In genomic region chr1:41811051-41811795, GRCh38 we compare ENCODE assay signal across 7 cellular contexts.
A peak's percentile ranks its signal among the peaks of the same experiment; 100 is the strongest.
DNase-seq lines count a peak whose midpoint lies in the region; ATAC-seq, FAIRE-seq and TF ChIP-seq lines count a peak whose summit lies in the region.

No MANE protein-coding gene starts in this region.

- FAIRE-seq in HepG2 (lab: Jason Lieb, UNC) = no peak

- H3K27ac ChIP-seq in brain microvascular endothelial cell (peak overlapping the region; percentile 99), HepG2 (ENCODE audit: extremely low read length, insufficient read depth, low read length) (no peak overlapping the region)

- peak overlapping the region; percentile 9 for H3K4me3 Mint-ChIP-seq in T-helper 2 cell treated with Interferon-gamma antibody and Interleukin-4, amounts not matched to agents 5 μg/mL and 100 μg/mL, for 36 hours

- TF ChIP-seq EP300 in HepG2 (IDR thresholded peaks at IDR 0.05; ENCODE audit: low read depth in 2 of 2, low read length in 2 of 2) (no peak), HepG2 (CRISPR knock-in tag; IDR thresholded peaks at IDR 0.05; ENCODE audit: borderline replicate concordance) (no peak)

- BruUV-seq in HepG2 (replicated peaks; lab: Mats Ljungman, UMichigan) = no TSS peak

- no peak overlapping the region for H3K4me3 ChIP-seq in brain microvascular endothelial cell (ENCODE audit: low read depth, low read length)
- no peak overlapping the region for H3K4me3 ChIP-seq in HepG2 (replicated peaks in 1 of 3; ENCODE audit: insufficient read depth in 1 of 3, low read depth in 2 of 3, low read length in 3 of 3)

- TF ChIP-seq CTCF in brain microvascular endothelial cell (IDR thresholded peaks at IDR 0.05; ENCODE audit: low read depth, low read length, missing control alignments) (peak; percentile 23), HepG2 (CRISPR knock-in tag; IDR thresholded peaks at IDR 0.05) (no peak)

- intact Hi-C loops in HepG2 (cut with micrococcal nuclease; ENCODE audit: unreplicated experiment) = no loop called here

- no peak for TF ChIP-seq RAD21 in HepG2 (CRISPR knock-in tag; IDR thresholded peaks at IDR 0.05)

- H3K36me3 ChIP-seq in brain microvascular endothelial cell (replicated peaks) (no peaks in the 10 kb centered on the region), HepG2 (replicated peaks in 1 of 2; ENCODE audit: control insufficient read depth in 1 of 2, insufficient read depth in 2 of 2, low read length in 2 of 2) (no peaks in the 10 kb centered on the region)

- 0 out of 2 replicates have a peak, but pooled peaks cover 3% of the 10 kb centered on the region for H4K20me1 ChIP-seq in HepG2 (ENCODE audit: insufficient read depth, low read length)

- H3K27ac Mint-ChIP-seq in T-helper 2 cell treated with Interferon-gamma antibody and Interleukin-4, amounts not matched to agents 5 μg/mL and 100 μg/mL, for 36 hours = peak overlapping the region; percentile 51

- DNase-seq in HCEC 1CT (peak; percentile 28), brain microvascular endothelial cell (peak; percentile 87), HepG2 (ENCODE audit: low spot score) (no peak), NCI-H2196 (lab: John Stamatoyannopoulos, UW; ENCODE audit: unreplicated experiment) (no peak)
- peak; percentile 59 for DNase-seq in T-helper 2 cell treated with Interferon-gamma antibody and Interleukin-4, amounts not matched to agents 5 μg/mL and 100 μg/mL, for 36 hours (ENCODE audit: low spot score)
- peak; percentile 70 for DNase-seq in stimulated activated CD8-positive, alpha-beta memory T cell treated with anti-CD3 and anti-CD28 coated beads, Interleukin-4, amount 100 ng/mL, for 48 hours

- no peaks in the 10 kb centered on the region for H3K79me2 ChIP-seq in HepG2 (ENCODE audit: insufficient read depth, low read length)

- no peak for ATAC-seq in HepG2
- ATAC-seq in HG02763 (IDR thresholded peaks at IDR 0.05; ENCODE audit: unreplicated experiment) = no peak

- H3K4me1 Mint-ChIP-seq in T-helper 2 cell treated with Interferon-gamma antibody and Interleukin-4, amounts not matched to agents 5 μg/mL and 100 μg/mL, for 36 hours (ENCODE audit: low read depth) = peaks cover 44% of the 10 kb centered on the region

- no peak for TF ChIP-seq POLR2A in HepG2 (IDR thresholded peaks at IDR 0.05; ENCODE audit: insufficient read depth in 1 of 2, low read depth in 2 of 2, low read length in 2 of 2)

- POLR2A ChIA-PET in HepG2 (lab: Yijun Ruan, JAX) = no interaction called here

- no peaks in the 10 kb centered on the region for H3K27me3 ChIP-seq in brain microvascular endothelial cell (replicated peaks)
- no peaks in the 10 kb centered on the region for H3K27me3 ChIP-seq in HepG2 (ENCODE audit: control insufficient read depth in 1 of 2, insufficient read depth in 2 of 2, low read length in 2 of 2)

- no peaks in the 10 kb centered on the region for H3K27me3 Mint-ChIP-seq in T-helper 2 cell treated with Interferon-gamma antibody and Interleukin-4, amounts not matched to agents 5 μg/mL and 100 μg/mL, for 36 hours (ENCODE audit: low read depth)

- CTCF ChIA-PET in HepG2 (lab: Yijun Ruan, JAX; ENCODE audit: low intra/inter-chr PET ratio, low total read pairs) = no interaction called here

- no peak overlapping the region for H3K9ac ChIP-seq in HepG2 (ENCODE audit: insufficient read depth, low read depth, low read length)

- H3K4me1 ChIP-seq in HepG2 (ENCODE audit: insufficient read depth, low read length) = no peaks in the 10 kb centered on the region

- H3K36me3 Mint-ChIP-seq in T-helper 2 cell treated with Interferon-gamma antibody and Interleukin-4, amounts not matched to agents 5 μg/mL and 100 μg/mL, for 36 hours (ENCODE audit: low read depth) = no peaks in the 10 kb centered on the region

- no peaks in the 10 kb centered on the region for H3K9me3 Mint-ChIP-seq in T-helper 2 cell treated with Interferon-gamma antibody and Interleukin-4, amounts not matched to agents 5 μg/mL and 100 μg/mL, for 36 hours

- no peaks in the 10 kb centered on the region for H3K9me3 ChIP-seq in HepG2 (ENCODE audit: low read length)

- H3K4me2 ChIP-seq in HepG2 (ENCODE audit: low read depth, low read length) = no peak overlapping the region

- in situ Hi-C loops in brain microvascular endothelial cell (cut with HindIII; ENCODE audit: low pct_ligation_motif_present, low sequenced_read_pairs) = no loop called here
- in situ Hi-C loops in HepG2 (cut with HindIII; ENCODE audit: extremely low pct_ligation_motif_present, low pct_unique_long_range_greater_than_20kb) = no loop called here

- H2AFZ ChIP-seq in HepG2 (ENCODE audit: low read length) = no peak overlapping the region

- 5% methylated on average over 7 of the region's 7 CpGs for WGBS in HepG2 (ENCODE audit: low lambda C conversion rate)

TF ChIP-seq in HepG2, 621 proteins besides CTCF, POLR2A, EP300 and RAD21:
- TF ChIP-seq NBN (conservative IDR thresholded peaks at IDR 0.05) = no peak
- no peak for TF ChIP-seq MIER2 (CRISPR knock-in tag; IDR thresholded peaks at IDR 0.05)
- no peak for TF ChIP-seq ATF3 (CRISPR knock-in tag; IDR thresholded peaks at IDR 0.05)
- no peak for TF ChIP-seq RARA (CRISPR knock-in tag; IDR thresholded peaks at IDR 0.05)
- no peak for TF ChIP-seq ISX (CRISPR knock-in tag; conservative IDR thresholded peaks at IDR 0.05)
- TF ChIP-seq ZNF704 (CRISPR knock-in tag; IDR thresholded peaks at IDR 0.05; ENCODE audit: borderline replicate concordance) = no peak
- no peak for TF ChIP-seq ZSCAN9 (CRISPR knock-in tag; IDR thresholded peaks at IDR 0.05; ENCODE audit: borderline replicate concordance)
- TF ChIP-seq FOXO1 (CRISPR knock-in tag; IDR thresholded peaks at IDR 0.05) = no peak
- no peak for TF ChIP-seq ZNF431 (CRISPR knock-in tag; IDR thresholded peaks at IDR 0.05; ENCODE audit: borderline replicate concordance, low read depth)
- no peak for TF ChIP-seq KDM4B (CRISPR knock-in tag; IDR thresholded peaks at IDR 0.05)
- no peak for TF ChIP-seq ZNF598 (CRISPR knock-in tag; IDR thresholded peaks at IDR 0.05; ENCODE audit: borderline replicate concordance)
- no peak for TF ChIP-seq TRIM22 (IDR thresholded peaks at IDR 0.05)
- TF ChIP-seq TCF7L2 (IDR thresholded peaks at IDR 0.05; ENCODE audit: low read depth, low read length) = no peak
- no peak for TF ChIP-seq CREB3 (CRISPR knock-in tag; IDR thresholded peaks at IDR 0.05)

Comparison
In these comparisons a context has a peak if more than half of its experiments do, and no peak if none do; other contexts are left out.
1. DNase-seq: peak in HCEC 1CT (single experiment), T-helper 2 cell treated with Interferon-gamma antibody and Interleukin-4, amounts not matched to agents 5 μg/mL and 100 μg/mL, for 36 hours (single experiment), brain microvascular endothelial cell (single experiment) and stimulated activated CD8-positive, alpha-beta memory T cell treated with anti-CD3 and anti-CD28 coated beads, Interleukin-4, amount 100 ng/mL, for 48 hours (single experiment); none in HepG2 (single experiment) and NCI-H2196 (single experiment).